Comparison of ENCODE assay signal across 8 cellular contexts in the genomic region with DNA sequence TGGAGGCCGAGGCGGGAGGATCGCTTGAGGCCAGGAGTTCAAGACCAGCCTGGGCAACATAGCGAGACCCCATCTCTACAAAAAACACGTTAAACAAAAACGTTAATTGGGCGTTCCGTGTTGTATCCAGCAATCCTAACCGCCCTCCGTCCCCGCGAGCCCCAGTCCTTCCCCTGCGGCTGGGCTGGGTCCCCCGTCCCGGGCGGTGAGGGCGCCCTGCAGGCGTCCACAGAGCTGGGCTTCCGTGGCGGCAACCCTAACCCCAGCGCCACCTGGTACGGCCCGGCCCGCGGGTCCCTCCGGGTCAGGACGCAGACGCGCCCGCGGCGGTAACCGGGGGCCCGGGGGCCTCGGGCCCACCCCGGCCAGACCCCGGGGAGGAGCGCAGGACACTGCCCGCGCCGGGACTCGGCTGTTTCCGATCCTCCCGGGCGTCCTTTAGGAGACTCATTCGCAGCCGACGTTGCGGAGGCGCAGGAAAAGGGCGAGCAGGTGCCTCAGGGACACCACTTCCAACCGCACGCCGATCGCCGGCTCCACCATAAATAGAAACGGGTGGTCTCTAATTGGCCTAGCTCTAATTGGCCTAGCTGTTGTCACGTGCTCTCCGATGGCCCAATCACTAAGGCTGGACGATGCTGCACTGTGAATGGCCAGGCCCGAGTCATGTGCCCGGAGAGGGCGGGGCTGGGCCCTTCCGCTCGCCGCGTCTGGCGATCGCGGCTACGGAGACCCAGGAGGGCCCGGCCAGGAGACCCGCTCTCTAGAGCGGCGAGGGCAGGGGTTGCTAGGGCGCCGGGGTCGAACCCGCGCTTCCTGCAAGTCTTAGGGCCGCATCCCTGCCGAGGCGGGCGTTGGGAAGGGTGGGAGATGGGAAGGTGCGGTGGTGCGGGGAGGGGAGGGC. TPM values are rescaled to one million over a fixed set of nuclear protein-coding genes. Genes with fewer than 3 reads are reported as not detected.
DNase-seq lines count a peak whose midpoint lies in the region; ATAC-seq and TF ChIP-seq lines count a peak whose summit lies in the region.

No MANE protein-coding gene starts in this region.

- H3K27me3 ChIP-seq in esophagus squamous epithelium (peaks cover 0 to 16% (median 0%) of the 10 kb centered on the region in 4 donors), muscle layer of duodenum (ENCODE audit: low read depth, low read length) (no peaks in the 10 kb centered on the region)

- H3K36me3 Mint-ChIP-seq in activated T-cell treated with anti-CD3 and anti-CD28 coated beads, Interleukin-2, amount 50 U/mL, for 72 hours (ENCODE audit: insufficient read depth in 2 of 2): peaks cover 3% of the 10 kb centered on the region in 2 donors

- intact Hi-C loops in esophagus squamous epithelium (cut with DNase I): no loop called here

- ATAC-seq in GM21737 (IDR thresholded peaks at IDR 0.05; ENCODE audit: unreplicated experiment): peak; percentile 86
- ATAC-seq in activated T-cell treated with anti-CD3 and anti-CD28 coated beads, Interleukin-2, amount 50 U/mL, for 72 hours (replicated peaks in 1 of 2): peak; percentile 86 to 87

- H3K36me3 ChIP-seq in esophagus squamous epithelium (no peaks in the 10 kb centered on the region), muscle layer of duodenum (ENCODE audit: control insufficient read depth in 1 of 2, insufficient read depth in 2 of 2, low read length in 2 of 2) (peaks cover 0 to under 1% of the 10 kb centered on the region in 2 donors)

- no peaks in the 10 kb centered on the region for H3K27me3 Mint-ChIP-seq in activated T-cell treated with anti-CD3 and anti-CD28 coated beads, Interleukin-2, amount 50 U/mL, for 72 hours (ENCODE audit: low read depth)

- H3K9me3 ChIP-seq in esophagus squamous epithelium (no peaks in the 10 kb centered on the region), muscle layer of duodenum (ENCODE audit: control insufficient read depth in 1 of 2, low read length in 2 of 2) (no peaks in the 10 kb centered on the region)

- peak overlapping the region; percentile 32 for H3K27ac Mint-ChIP-seq in activated T-cell treated with anti-CD3 and anti-CD28 coated beads, Interleukin-2, amount 50 U/mL, for 72 hours

- peak overlapping the region; percentile 90 to 100 (median 100) for H3K27ac ChIP-seq in esophagus squamous epithelium
- peak overlapping the region; percentile 72 for H3K27ac ChIP-seq in muscle layer of duodenum (ENCODE audit: low read length)

- H3K4me3 ChIP-seq in esophagus squamous epithelium (peak overlapping the region; percentile 63 to 99 (median 84)), muscle layer of duodenum (ENCODE audit: low read depth in 1 of 2, low read length in 2 of 2) (peak overlapping the region; percentile 67 to 73)

- no peak for TF ChIP-seq CTCF in esophagus squamous epithelium (IDR thresholded peaks at IDR 0.05)

- DNase-seq in DMS79 (lab: John Stamatoyannopoulos, UW) (peak; percentile 88), KG1 (lab: John Stamatoyannopoulos, UW) (peak; percentile 92), esophagus squamous epithelium (lab: John Stamatoyannopoulos, UW) (peak; percentile 81)
- peak; percentile 95 to 96 for DNase-seq in activated T-cell treated with anti-CD3 and anti-CD28 coated beads, Interleukin-2, amount 50 U/mL, for 72 hours
- DNase-seq in stimulated activated CD8-positive, alpha-beta memory T cell treated with anti-CD3 and anti-CD28 coated beads, Interleukin-7, amount 100 ng/mL, for 24 hours (ENCODE audit: low read depth): peak; percentile 82

- peaks cover 69% of the 10 kb centered on the region for H3K4me1 Mint-ChIP-seq in activated T-cell treated with anti-CD3 and anti-CD28 coated beads, Interleukin-2, amount 50 U/mL, for 72 hours (ENCODE audit: low read depth)

- peak in 3 of 4 donors; percentile 94 to 99 (median 98) for TF ChIP-seq POLR2A in esophagus squamous epithelium (IDR thresholded peaks at IDR 0.05)

- WGBS in esophagus squamous epithelium, 2 donors: 15% methylated on average over 14 of the region's 86 CpGs

- no peaks in the 10 kb centered on the region for H3K9me3 Mint-ChIP-seq in activated T-cell treated with anti-CD3 and anti-CD28 coated beads, Interleukin-2, amount 50 U/mL, for 72 hours

- H3K4me1 ChIP-seq in esophagus squamous epithelium (peaks cover 21 to 73% (median 40%) of the 10 kb centered on the region in 3 donors), muscle layer of duodenum (ENCODE audit: control insufficient read depth in 1 of 2, insufficient read depth in 2 of 2, low read length in 2 of 2) (peaks cover 10 to 18% of the 10 kb centered on the region in 2 donors)

- H3K4me3 Mint-ChIP-seq in activated T-cell treated with anti-CD3 and anti-CD28 coated beads, Interleukin-2, amount 50 U/mL, for 72 hours: peak overlapping the region; percentile 84 to 85

TF ChIP-seq in PFSK-1, 5 proteins besides CTCF, POLR2A, EP300 and RAD21:
- TF ChIP-seq FOXP2 (optimal IDR thresholded peaks at IDR 0.05; ENCODE audit: borderline replicate concordance, extremely low read depth, extremely low read length, insufficient read depth): no peak
- TF ChIP-seq, protein P1, sequence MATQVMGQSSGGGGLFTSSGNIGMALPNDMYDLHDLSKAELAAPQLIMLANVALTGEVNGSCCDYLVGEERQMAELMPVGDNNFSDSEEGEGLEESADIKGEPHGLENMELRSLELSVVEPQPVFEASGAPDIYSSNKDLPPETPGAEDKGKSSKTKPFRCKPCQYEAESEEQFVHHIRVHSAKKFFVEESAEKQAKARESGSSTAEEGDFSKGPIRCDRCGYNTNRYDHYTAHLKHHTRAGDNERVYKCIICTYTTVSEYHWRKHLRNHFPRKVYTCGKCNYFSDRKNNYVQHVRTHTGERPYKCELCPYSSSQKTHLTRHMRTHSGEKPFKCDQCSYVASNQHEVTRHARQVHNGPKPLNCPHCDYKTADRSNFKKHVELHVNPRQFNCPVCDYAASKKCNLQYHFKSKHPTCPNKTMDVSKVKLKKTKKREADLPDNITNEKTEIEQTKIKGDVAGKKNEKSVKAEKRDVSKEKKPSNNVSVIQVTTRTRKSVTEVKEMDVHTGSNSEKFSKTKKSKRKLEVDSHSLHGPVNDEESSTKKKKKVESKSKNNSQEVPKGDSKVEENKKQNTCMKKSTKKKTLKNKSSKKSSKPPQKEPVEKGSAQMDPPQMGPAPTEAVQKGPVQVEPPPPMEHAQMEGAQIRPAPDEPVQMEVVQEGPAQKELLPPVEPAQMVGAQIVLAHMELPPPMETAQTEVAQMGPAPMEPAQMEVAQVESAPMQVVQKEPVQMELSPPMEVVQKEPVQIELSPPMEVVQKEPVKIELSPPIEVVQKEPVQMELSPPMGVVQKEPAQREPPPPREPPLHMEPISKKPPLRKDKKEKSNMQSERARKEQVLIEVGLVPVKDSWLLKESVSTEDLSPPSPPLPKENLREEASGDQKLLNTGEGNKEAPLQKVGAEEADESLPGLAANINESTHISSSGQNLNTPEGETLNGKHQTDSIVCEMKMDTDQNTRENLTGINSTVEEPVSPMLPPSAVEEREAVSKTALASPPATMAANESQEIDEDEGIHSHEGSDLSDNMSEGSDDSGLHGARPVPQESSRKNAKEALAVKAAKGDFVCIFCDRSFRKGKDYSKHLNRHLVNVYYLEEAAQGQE (IDR thresholded peaks at IDR 0.05; ENCODE audit: insufficient read depth in 1 of 2, low read depth in 2 of 2, low read length in 2 of 2): peak; percentile 19 to 50; a peak in 2 of 4 replicates
- peak; percentile 87; the same call in 1 of the 2 replicates for TF ChIP-seq TAF1 (IDR thresholded peaks at IDR 0.05; ENCODE audit: borderline replicate concordance, insufficient read depth, low read length)
- peak; percentile 99 for TF ChIP-seq POLR2AphosphoS5 (IDR thresholded peaks at IDR 0.05; ENCODE audit: low read depth, low read length)
- peak; percentile 77; the same call in 1 of the 2 replicates for TF ChIP-seq SIN3A (IDR thresholded peaks at IDR 0.05; ENCODE audit: borderline replicate concordance, insufficient read depth, low read length)

RNA-seq across cellular contexts. Expression of a gene that starts 19.0 kb away (rescaled TPM):
- 269 TPM for polyA plus RNA-seq in PFSK-1 (2012; ENCODE audit: insufficient read length, low read depth)
- 100 to 1,000 TPM; 166 to 170 TPM for total RNA-seq in activated T-cell treated with anti-CD3 and anti-CD28 coated beads, Interleukin-2, amount 50 U/mL, for 72 hours
- total RNA-seq in esophagus squamous epithelium: 100 to 1,000 TPM in 1 of 4 donors, 10 to 100 TPM in 3; 24.6 to 102 (median 57.1) TPM

RNA-seq across cellular contexts. Expression of a gene that starts 24.9 kb away (rescaled TPM):
- not detected for polyA plus RNA-seq in PFSK-1 (2012; ENCODE audit: insufficient read length, low read depth)
- total RNA-seq in activated T-cell treated with anti-CD3 and anti-CD28 coated beads, Interleukin-2, amount 50 U/mL, for 72 hours: 1,000 to 10,000 TPM in 1 of 2 donors, 100 to 1,000 TPM in 1; 845 to 1,007 TPM
- total RNA-seq in esophagus squamous epithelium: 1 to 10 TPM; 3.0 to 4.4 (median 4.1) TPM

RNA-seq across cellular contexts. Expression of a gene that starts 41.1 kb away (rescaled TPM):
- polyA plus RNA-seq in PFSK-1 (2012; ENCODE audit: insufficient read length, low read depth): 0.21 TPM
- 10 to 100 TPM in 1 of 2 donors, 1 to 10 TPM in 1; 3.3 to 12.6 TPM for total RNA-seq in activated T-cell treated with anti-CD3 and anti-CD28 coated beads, Interleukin-2, amount 50 U/mL, for 72 hours
- total RNA-seq in esophagus squamous epithelium: 10 to 100 TPM in 1 of 4 donors, 1 to 10 TPM in 3; 4.3 to 19.5 (median 6.5) TPM

Comparison
In these comparisons a context has a peak if more than half of its experiments do, and no peak if none do; other contexts are left out.
1. Peak in every context shown above with its lines: DNase-seq, ATAC-seq, H3K4me3 ChIP-seq and H3K27ac ChIP-seq.
2. RNA of a gene that starts 24.9 kb away (total RNA-seq): 845 to 1,007 TPM in activated T-cell treated with anti-CD3 and anti-CD28 coated beads, Interleukin-2, amount 50 U/mL, for 72 hours; 3.0 to 4.4 TPM in esophagus squamous epithelium; every median in the first group is over 100 times any median in the second.